26 cellular contexts compared by ENCODE assay signal in genomic region chr5:81696418-81697397, GRCh38. TPM values are rescaled to one million over a fixed set of nuclear protein-coding genes. Genes with fewer than 3 reads are reported as not detected.
A peak's percentile ranks its signal among the peaks of the same experiment; 100 is the strongest.
DNase-seq lines count a peak whose midpoint lies in the region; ATAC-seq, FAIRE-seq and TF ChIP-seq lines count a peak whose summit lies in the region.
"Had no signal": no experiment of that assay in that cellular context is flagged by ENCODE, and none has a peak within 500 bp of the region (broad histone marks: within the 10 kb centered on the region; RNA-seq: fewer than 3 reads in every experiment).

No MANE protein-coding gene starts in this region.

- no peak overlapping the region for H2AFZ ChIP-seq in K562 (ENCODE audit: low read depth, low read length)
- no peak overlapping the region for H2AFZ ChIP-seq in neuronal stem cell (ENCODE audit: low read length)
- H2AFZ ChIP-seq: GM23248 had no signal

- H3K36me3 ChIP-seq in K562 (ENCODE audit: control insufficient read depth, insufficient read depth, low read length) (no peaks in the 10 kb centered on the region), neuronal stem cell (replicated peaks in 1 of 2; ENCODE audit: control insufficient read depth in 2 of 2, insufficient read depth in 2 of 2, low read length in 2 of 2) (peaks cover 4 to 52% of the 10 kb centered on the region in 2 donors)
- H3K36me3 ChIP-seq in CD4-positive, alpha-beta memory T cell (ENCODE audit: insufficient read depth, low read length): no peaks in the 10 kb centered on the region
- H3K36me3 ChIP-seq: adrenal gland, Peyer's patch had no signal

- no peak overlapping the region for H3K27ac Mint-ChIP-seq in stimulated activated effector memory CD8-positive, alpha-beta T cell treated with anti-CD3 and anti-CD28 coated beads, Interleukin-12 subunit alpha, Interleukin-12 subunit beta, amount 100 ng/mL, for 72 hours
- peak overlapping the region in 3 of 7 donors; percentile 14 to 47 (median 24) for H3K27ac Mint-ChIP-seq in CD4-positive, alpha-beta memory T cell
- H3K27ac Mint-ChIP-seq: IgD-negative memory B cell, natural killer cell had no signal

- H3K4me1 Mint-ChIP-seq in stimulated activated effector memory CD8-positive, alpha-beta T cell treated with anti-CD3 and anti-CD28 coated beads, Interleukin-12 subunit alpha, Interleukin-12 subunit beta, amount 100 ng/mL, for 72 hours: peaks cover 16% of the 10 kb centered on the region
- H3K4me1 Mint-ChIP-seq in CD4-positive, alpha-beta memory T cell: peaks cover 10 to 27% (median 21%) of the 10 kb centered on the region in 4 donors

- no peak overlapping the region for H3K18ac ChIP-seq in neuronal stem cell (ENCODE audit: low read length)

- DNase-seq in NCI-H2171 treated with DMSO at 0.1 percent for 48 hours (lab: John Stamatoyannopoulos, UW) (peak; percentile 16), NCI-H2171 (lab: John Stamatoyannopoulos, UW) (no peak), GM12892 (ENCODE audit: insufficient read length) (no peak), K562 (ENCODE audit: extremely low read depth in 1 of 4, low spot score in 3 of 4) (no peak), neuronal stem cell (ENCODE audit: low spot score) (no peak)
- no peak for DNase-seq in stimulated activated effector memory CD8-positive, alpha-beta T cell treated with anti-CD3 and anti-CD28 coated beads, Interleukin-12 subunit alpha, Interleukin-12 subunit beta, amount 100 ng/mL, for 72 hours (ENCODE audit: low spot score in 2 of 2)
- DNase-seq in central memory CD4-positive, alpha-beta T cell: no peak
- no peak for DNase-seq in CD4-positive, alpha-beta memory T cell
- DNase-seq: activated CD4-positive, alpha-beta T cell treated with anti-CD3 and anti-CD28 coated beads, Interleukin-2, amount 50 U/mL, for 48 hours; activated T-cell treated with anti-CD3 and anti-CD28 coated beads, Interleukin-2, amount 50 U/mL, for 48 hours; adrenal gland; cerebellar nuclear complex; EL; foreskin fibroblast; GM23248; left ventricle myocardium inferior; natural killer cell; NCI-H1048; Peyer's patch; SHP77 treated with DMSO at 0.1 percent for 48 hours; stimulated activated CD4-positive, alpha-beta T cell treated with anti-CD3 and anti-CD28 coated beads, Interleukin-4, amount 100 ng/mL, for 24 hours; substantia nigra; trophoblast cell had no signal

- BruUV-seq in K562 (replicated peaks; lab: Mats Ljungman, UMichigan): no TSS peak

- peaks cover 4% of the 10 kb centered on the region for H3K9me3 ChIP-seq in K562 (replicated peaks; ENCODE audit: control insufficient read depth, insufficient read depth, low read depth, low read length)
- H3K9me3 ChIP-seq in CD4-positive, alpha-beta memory T cell (ENCODE audit: control insufficient read depth in 1 of 2, low read length in 2 of 2): no peaks in the 10 kb centered on the region
- H3K9me3 ChIP-seq in neuronal stem cell (replicated peaks in 1 of 2; ENCODE audit: control insufficient read depth in 2 of 2, insufficient read depth in 1 of 2, low read depth in 1 of 2, low read length in 2 of 2): peaks cover 0 to 65% of the 10 kb centered on the region in 2 donors
- H3K9me3 ChIP-seq: Peyer's patch had no signal

- TF ChIP-seq EP300 in K562 (IDR thresholded peaks at IDR 0.05; ENCODE audit: low read length): no peak

- TF ChIP-seq CTCF in K562 (IDR thresholded peaks at IDR 0.05 in 2 of 3, conservative IDR thresholded peaks at IDR 0.05 in 1 of 3; ENCODE audit: insufficient read depth in 2 of 3, low read depth in 1 of 3, low read length in 3 of 3): no peak

- TF ChIP-seq RAD21 in K562 (CRISPR knock-in tag; conservative IDR thresholded peaks at IDR 0.05 in 1 of 2, IDR thresholded peaks at IDR 0.05 in 1 of 2): no peak

- no peaks in the 10 kb centered on the region for H3K4me1 ChIP-seq in K562 (replicated peaks in 1 of 2; ENCODE audit: control insufficient read depth in 2 of 2, insufficient read depth in 2 of 2, low read length in 2 of 2)
- H3K4me1 ChIP-seq in CD4-positive, alpha-beta memory T cell (ENCODE audit: insufficient read depth, low read length): no peaks in the 10 kb centered on the region
- H3K4me1 ChIP-seq in neuronal stem cell (ENCODE audit: control insufficient read depth in 2 of 2, insufficient read depth in 1 of 2, low read depth in 1 of 2, low read length in 2 of 2): no peaks in the 10 kb centered on the region
- H3K4me1 ChIP-seq: adrenal gland, Peyer's patch had no signal

- H3K27ac ChIP-seq in K562 (ENCODE audit: extremely low read depth, low read depth, low read length) (no peak overlapping the region), neuronal stem cell (replicated peaks; ENCODE audit: low read length) (no peak overlapping the region)
- H3K27ac ChIP-seq in CD4-positive, alpha-beta memory T cell (ENCODE audit: low read depth, low read length): no peak overlapping the region
- H3K27ac ChIP-seq: adrenal gland, GM23248, left ventricle myocardium inferior, Peyer's patch had no signal

- no peaks in the 10 kb centered on the region for H3K79me1 ChIP-seq in neuronal stem cell (ENCODE audit: low read depth, low read length)

- no peak overlapping the region for H3K4me3 ChIP-seq in K562
- H3K4me3 ChIP-seq in CD4-positive, alpha-beta memory T cell (ENCODE audit: low read length in 2 of 2): no peak overlapping the region
- no peak overlapping the region for H3K4me3 ChIP-seq in neuronal stem cell (ENCODE audit: low read length in 2 of 2)
- H3K4me3 ChIP-seq: adrenal gland, GM23248, left ventricle myocardium inferior, Peyer's patch had no signal

- H3K36me3 Mint-ChIP-seq in stimulated activated effector memory CD8-positive, alpha-beta T cell treated with anti-CD3 and anti-CD28 coated beads, Interleukin-12 subunit alpha, Interleukin-12 subunit beta, amount 100 ng/mL, for 72 hours: no peaks in the 10 kb centered on the region
- H3K36me3 Mint-ChIP-seq in CD4-positive, alpha-beta memory T cell: peaks cover 28 to 52% of the 10 kb centered on the region in 2 donors

- no peak overlapping the region for H3K14ac ChIP-seq in neuronal stem cell (ENCODE audit: low read length)

- H2BK120ac ChIP-seq in neuronal stem cell (ENCODE audit: low read depth, low read length): no peak overlapping the region

- 58% methylated on average over 9 of the region's 9 CpGs for WGBS in K562 (ENCODE audit: insufficient coverage, low coverage, missing lambda C conversion rate)
- WGBS in neuronal stem cell (ENCODE audit: extremely low coverage in 2 of 2, insufficient read length in 2 of 2, insufficient replicate concordance in 1 of 2), 2 donors: no CpG with 5 or more reads among the region's 9 CpGs

- intact Hi-C loops in K562 (cut with micrococcal nuclease): no loop called here
- intact Hi-C loops in CD4-positive, alpha-beta memory T cell (cut with micrococcal nuclease): no loop called here

- H3K9me3 Mint-ChIP-seq in stimulated activated effector memory CD8-positive, alpha-beta T cell treated with anti-CD3 and anti-CD28 coated beads, Interleukin-12 subunit alpha, Interleukin-12 subunit beta, amount 100 ng/mL, for 72 hours: no peaks in the 10 kb centered on the region
- H3K9me3 Mint-ChIP-seq in CD4-positive, alpha-beta memory T cell: peaks cover under 1 to 26% (median 15%) of the 10 kb centered on the region in 8 donors

- no peaks in the 10 kb centered on the region for H4K20me1 ChIP-seq in K562 (replicated peaks; ENCODE audit: control insufficient read depth, insufficient read depth, low read length)

- POLR2A ChIA-PET in K562 (lab: Yijun Ruan, JAX): no interaction called here
- POLR2A ChIA-PET in CD4-positive, alpha-beta memory T cell (lab: Charles Lee; ENCODE audit: partially characterized antibody): no interaction called here

- no peaks in the 10 kb centered on the region for H3K9me1 ChIP-seq in K562 (ENCODE audit: control insufficient read depth, insufficient read depth, low read length)

- H3K4ac ChIP-seq in neuronal stem cell (ENCODE audit: low read length): no peak overlapping the region

- no peak overlapping the region for H2AK5ac ChIP-seq in neuronal stem cell (ENCODE audit: low read depth, low read length)

- peaks cover 9% of the 10 kb centered on the region for H3K79me2 ChIP-seq in K562 (ENCODE audit: control insufficient read depth, insufficient read depth, low read length)

- no peak overlapping the region for H4K91ac ChIP-seq in neuronal stem cell (ENCODE audit: low read depth, low read length, poor library complexity)

- TF ChIP-seq POLR2A in GM12892 (IDR thresholded peaks at IDR 0.05; ENCODE audit: low read depth, low read length): no peak
- no peak for TF ChIP-seq POLR2A in K562 (conservative IDR thresholded peaks at IDR 0.05)

- H3K23ac ChIP-seq in neuronal stem cell (ENCODE audit: low read depth, low read length, poor library complexity): no peak overlapping the region

- FAIRE-seq in GM12892 (lab: Jason Lieb, UNC) (peak; percentile 82), K562 (lab: Jason Lieb, UNC) (no peak)
- FAIRE-seq: D721Med had no signal

- H2BK5ac ChIP-seq in neuronal stem cell (ENCODE audit: low read length): no peak overlapping the region

- H3K4me2 ChIP-seq in K562 (ENCODE audit: insufficient read depth, low read length) (no peak overlapping the region), neuronal stem cell (ENCODE audit: insufficient read depth, low read length, poor library complexity, severe bottlenecking) (no peak overlapping the region)

- no peak overlapping the region for H3K4me3 Mint-ChIP-seq in stimulated activated effector memory CD8-positive, alpha-beta T cell treated with anti-CD3 and anti-CD28 coated beads, Interleukin-12 subunit alpha, Interleukin-12 subunit beta, amount 100 ng/mL, for 72 hours
- no peak overlapping the region for H3K4me3 Mint-ChIP-seq in CD4-positive, alpha-beta memory T cell
- H3K4me3 Mint-ChIP-seq: natural killer cell had no signal

- ATAC-seq in K562: peak; percentile 26; the same call in 1 of the 3 replicates
- peak; percentile 31 for ATAC-seq in stimulated activated effector memory CD8-positive, alpha-beta T cell treated with anti-CD3 and anti-CD28 coated beads, Interleukin-12 subunit alpha, Interleukin-12 subunit beta, amount 100 ng/mL, for 72 hours
- ATAC-seq: esophagus mucosa, natural killer cell had no signal

- H3K27me3 ChIP-seq in K562 (ENCODE audit: control insufficient read depth in 2 of 2, insufficient read depth in 2 of 2, low read length in 2 of 2): no peaks in the 10 kb centered on the region
- H3K27me3 ChIP-seq in CD4-positive, alpha-beta memory T cell (ENCODE audit: insufficient read depth, low read length): no peaks in the 10 kb centered on the region
- no peaks in the 10 kb centered on the region for H3K27me3 ChIP-seq in neuronal stem cell (ENCODE audit: control insufficient read depth in 3 of 3, insufficient read depth in 3 of 3, low read depth in 1 of 3, low read length in 3 of 3)
- H3K27me3 ChIP-seq: adrenal gland, Peyer's patch had no signal

- no peak overlapping the region for H4K8ac ChIP-seq in neuronal stem cell (ENCODE audit: low read depth, low read length)

- no peak overlapping the region for H2BK15ac ChIP-seq in neuronal stem cell (ENCODE audit: low read length)

- in situ Hi-C loops in K562 (cut with MboI): no loop called here

- H3K9ac ChIP-seq in K562 (ENCODE audit: insufficient read depth in 1 of 2, low read depth in 2 of 2, low read length in 2 of 2): no peak overlapping the region
- no peak overlapping the region for H3K9ac ChIP-seq in neuronal stem cell (ENCODE audit: low read depth, low read length, poor library complexity)
- H3K9ac ChIP-seq: GM23248 had no signal

- no peak overlapping the region for H2BK12ac ChIP-seq in neuronal stem cell (ENCODE audit: low read length)

- H3K27me3 Mint-ChIP-seq in CD4-positive, alpha-beta memory T cell: no peaks in the 10 kb centered on the region
- H3K27me3 Mint-ChIP-seq: IgD-negative memory B cell had no signal

- CTCF ChIA-PET in K562 (lab: Yijun Ruan, JAX; ENCODE audit: low intra/inter-chr PET ratio): no interaction called here
- CTCF ChIA-PET in CD4-positive, alpha-beta memory T cell (lab: Charles Lee; ENCODE audit: partially characterized antibody): no interaction called here

RNA-seq across cellular contexts. Expression of gene SSBP2, which starts 54.2 kb away (rescaled TPM):
- polyA plus RNA-seq in GM12892 (2012; ENCODE audit: missing spikeins): 63.9 TPM
- 60.8 and 64.6 TPM in 2 replicates for total RNA-seq in K562 (2011; cell fraction: chromatin; rRNA removed; ENCODE audit: low replicate concordance)
- 20.4 and 22.5 TPM in 2 replicates for total RNA-seq in K562 (2011; cell fraction: nucleolus; rRNA removed)
- 30.7 and 41.1 TPM in 2 replicates for total RNA-seq in K562 (2011; cell fraction: nucleoplasm; rRNA removed)
- 22.3 and 30.2 TPM in 2 replicates for total RNA-seq in K562 (2014; rRNA removed)
- total RNA-seq in K562 (2014; rRNA removed; fragmentation: Illumina TruSeq; extraction: Trizol): 42.1 and 47.2 TPM in 2 replicates
- 37.7 and 39.9 TPM in 2 replicates for total RNA-seq in K562 (2015; rRNA removed; fragmentation: Illumina TruSeq; extraction: Trizol)
- 36.4 and 41.1 TPM in 2 replicates for total RNA-seq in K562 (2021)
- polyA plus RNA-seq in K562 (2011; rRNA removed): 47.6 and 88.4 TPM in 2 replicates
- polyA plus RNA-seq in K562 (2011; cell fraction: cytosol; rRNA removed): 32.1 and 43.1 TPM in 2 replicates
- polyA plus RNA-seq in K562 (2011; cell fraction: nucleus; rRNA removed): 34.8 and 49.1 TPM in 2 replicates
- 37.3 and 54.7 TPM in 2 replicates for polyA plus RNA-seq in K562 (2012)
- 62.5 and 78.7 TPM in 2 replicates for polyA plus RNA-seq in K562 (2014; fragmentation: Illumina TruSeq; extraction: Trizol)
- polyA plus RNA-seq in K562 (2014; fragmentation: Nextera tagmentation; extraction: Ambion mirVana): 100 to 1,000 TPM in 1 of 2 experiments, 10 to 100 TPM in 1; 81.8 to 133 TPM
- 35.1 and 44.6 TPM in 2 replicates for polyA plus RNA-seq in K562 (2014; rRNA removed)
- 42.0 and 53.6 TPM in 2 replicates for polyA minus RNA-seq in K562 (2011; rRNA and poly(A)+ RNA removed)
- 10.9 and 20.5 TPM in 2 replicates for polyA minus RNA-seq in K562 (2011; cell fraction: cytosol; rRNA and poly(A)+ RNA removed)
- polyA minus RNA-seq in K562 (2011; cell fraction: nucleus; rRNA and poly(A)+ RNA removed): 24.2 and 28.5 TPM in 2 replicates
- 10 to 100 TPM; 54.4 to 63.3 TPM for total RNA-seq in CD4-positive, alpha-beta memory T cell
- 10 to 100 TPM; 46.4 to 91.7 TPM for polyA plus RNA-seq in CD4-positive, alpha-beta memory T cell
- polyA plus RNA-seq in neuronal stem cell (2013, experiment 1 of 2): 130 TPM
- 125 TPM for polyA plus RNA-seq in neuronal stem cell (2013, experiment 2 of 2)
